ENCODE assay signal across 17 cellular contexts in genomic region chr3:196553551-196553950, GRCh38. TPM values are rescaled to one million over a fixed set of nuclear protein-coding genes. Genes with fewer than 3 reads are reported as not detected.
DNase-seq lines count a peak whose midpoint lies in the region; ATAC-seq and TF ChIP-seq lines count a peak whose summit lies in the region.
"Had no signal": no experiment of that assay in that cellular context is flagged by ENCODE, and none has a peak within 500 bp of the region (broad histone marks: within the 10 kb centered on the region; RNA-seq: fewer than 3 reads in every experiment).

No MANE protein-coding gene starts in this region.

- intact Hi-C loops in CD4-positive, alpha-beta T cell (cut with DNase I, micrococcal nuclease) = no loop called here
- intact Hi-C loops in psoas muscle (cut with DNase I) = no loop called here
- intact Hi-C loops in dorsolateral prefrontal cortex (cut with DNase I) = no loop called here

- no peaks in the 10 kb centered on the region for H3K9me3 ChIP-seq in CD4-positive, alpha-beta T cell (ENCODE audit: control insufficient read depth, low read length)
- no peaks in the 10 kb centered on the region for H3K9me3 ChIP-seq in psoas muscle
- H3K9me3 ChIP-seq: BE2C had no signal

- H3K36me3 ChIP-seq in psoas muscle (ENCODE audit: insufficient read depth in 1 of 2, low read depth in 1 of 2) = peaks cover 0 to 17% of the 10 kb centered on the region in 2 donors

- H3K27ac ChIP-seq in CD4-positive, alpha-beta T cell (ENCODE audit: low read depth, low read length) = no peak overlapping the region
- H3K27ac ChIP-seq in psoas muscle (peak overlapping the region; percentile 62), dorsolateral prefrontal cortex (no peak overlapping the region)

- H3K4me1 ChIP-seq in psoas muscle = peaks cover 10% of the 10 kb centered on the region
- H3K4me1 ChIP-seq: BE2C, HAP-1 had no signal

- peaks cover 4% of the 10 kb centered on the region for H3K4me1 Mint-ChIP-seq in CD4-positive, alpha-beta T cell (ENCODE audit: low read depth)

- H3K27ac Mint-ChIP-seq in CD4-positive, alpha-beta T cell = peak overlapping the region; percentile 51

- no peak for ATAC-seq in CD4-positive, alpha-beta T cell (ENCODE audit: poor library complexity)
- peak; percentile 98 to 100 (median 100) for ATAC-seq in psoas muscle
- no peak for ATAC-seq in activated CD4-positive, CD25-positive, alpha-beta regulatory T cell treated with anti-CD3 and anti-CD28 coated beads, Interleukin-2, amount 50 U/mL, for 24 hours

- no peak overlapping the region for H3K4me3 Mint-ChIP-seq in CD4-positive, alpha-beta T cell

- H3K9me3 Mint-ChIP-seq in CD4-positive, alpha-beta T cell = peaks cover 6% of the 10 kb centered on the region

- DNase-seq in CD4-positive, alpha-beta T cell = no peak
- peak; percentile 14 for DNase-seq in fibroblast of mammary gland (ENCODE audit: low read depth)
- peak; percentile 31 to 83 for DNase-seq in psoas muscle
- no peak for DNase-seq in NCI-H2107 treated with DMSO at 0.1 percent for 48 hours (lab: John Stamatoyannopoulos, UW; ENCODE audit: unreplicated experiment)
- no peak for DNase-seq in DMS53 treated with DMSO at 0.1 percent for 48 hours (lab: John Stamatoyannopoulos, UW; ENCODE audit: unreplicated experiment)
- no peak for DNase-seq in dorsolateral prefrontal cortex
- DNase-seq: BE2C; Calu3; CD4-positive, CD25-positive, alpha-beta regulatory T cell; DMS 273 treated with DMSO at 0.1 percent for 48 hours; DMS79 had no signal

- H3K27me3 ChIP-seq in CD4-positive, alpha-beta T cell (ENCODE audit: control insufficient read depth, insufficient read depth, low read length) = no peaks in the 10 kb centered on the region
- H3K27me3 ChIP-seq in psoas muscle (ENCODE audit: insufficient read depth in 3 of 3, low read length in 2 of 3) (no peaks in the 10 kb centered on the region), dorsolateral prefrontal cortex (no peaks in the 10 kb centered on the region)
- H3K27me3 ChIP-seq: BE2C had no signal

- CTCF ChIA-PET in CD4-positive, alpha-beta T cell (lab: Charles Lee) = no interaction called here

- 29 to 49% (median 37%) methylated on average over 9 of the region's 9 CpGs for WGBS in psoas muscle, 3 donors

- POLR2A ChIA-PET in CD4-positive, alpha-beta T cell (lab: Charles Lee) = no interaction called here

- H3K27me3 Mint-ChIP-seq in CD4-positive, alpha-beta T cell = no peaks in the 10 kb centered on the region
- H3K27me3 Mint-ChIP-seq: CD4-positive, CD25-positive, alpha-beta regulatory T cell; IgD-negative memory B cell had no signal

- H3K4me3 ChIP-seq in fibroblast of mammary gland (ENCODE audit: control insufficient read depth, low read depth, low read length) (no peak overlapping the region), psoas muscle (no peak overlapping the region), dorsolateral prefrontal cortex (no peak overlapping the region)
- H3K4me3 ChIP-seq: GM12878, HAP-1 had no signal

- no peak for TF ChIP-seq CTCF in CD4-positive, alpha-beta T cell (IDR thresholded peaks at IDR 0.05)
- TF ChIP-seq CTCF in fibroblast of mammary gland (conservative IDR thresholded peaks at IDR 0.05; ENCODE audit: control insufficient read depth, insufficient read depth, low read depth, low read length) = no peak
- no peak for TF ChIP-seq CTCF in psoas muscle (IDR thresholded peaks at IDR 0.05)
- no peak for TF ChIP-seq CTCF in dorsolateral prefrontal cortex (IDR thresholded peaks at IDR 0.05 in 54 of 56, conservative IDR thresholded peaks at IDR 0.05 in 2 of 56; ENCODE audit: low read depth in 1 of 56, partially characterized antibody in 56 of 56)

- peaks cover 31% of the 10 kb centered on the region for H3K36me3 Mint-ChIP-seq in CD4-positive, alpha-beta T cell (ENCODE audit: low read depth)
- H3K36me3 Mint-ChIP-seq: IgD-negative memory B cell had no signal

RNA-seq across cellular contexts. Expression of gene WDR53, which starts 14.8 kb away (rescaled TPM):
- 10 to 100 TPM; 18.4 to 20.9 TPM for total RNA-seq in CD4-positive, alpha-beta T cell
- 10 to 100 TPM in 2 of 4 donors, 1 to 10 TPM in 2; 4.4 to 15.9 (median 10.4) TPM for total RNA-seq in psoas muscle
- polyA plus RNA-seq in psoas muscle = 10 to 100 TPM in 2 of 3 donors, 1 to 10 TPM in 1; 8.5 to 18.9 (median 10.5) TPM
- 10 to 100 TPM in 95 of 120 experiments, 1 to 10 TPM in 25; 6.0 to 19.1 (median 12.3) TPM for total RNA-seq in dorsolateral prefrontal cortex

RNA-seq across cellular contexts. Expression of gene FBXO45, which starts 14.9 kb away (rescaled TPM):
- 1 to 10 TPM; 5.4 to 6.0 TPM for total RNA-seq in CD4-positive, alpha-beta T cell
- total RNA-seq in psoas muscle = 10 to 100 TPM; 11.0 to 21.1 (median 14.6) TPM
- 10 to 100 TPM in 2 of 3 donors, 1 to 10 TPM in 1; 9.2 to 37.0 (median 20.4) TPM for polyA plus RNA-seq in psoas muscle
- 10 to 100 TPM; 12.3 to 28.8 (median 20.8) TPM for total RNA-seq in dorsolateral prefrontal cortex

RNA-seq across cellular contexts. Expression of gene SMCO1, which starts 38.4 kb away (rescaled TPM):
- total RNA-seq in CD4-positive, alpha-beta T cell = not detected
- total RNA-seq in psoas muscle (10 to 100 TPM in 2 of 4 donors, 1 to 10 TPM in 2; 1.2 to 16.9 (median 8.8) TPM), dorsolateral prefrontal cortex (under 1 TPM in 12 of 120 experiments, not detected in 108; 0.22 to 0.61 (median 0.32) TPM)
- polyA plus RNA-seq in psoas muscle = 10 to 100 TPM in 1 of 3 donors, 1 to 10 TPM in 2; 4.1 to 11.4 (median 5.2) TPM
- total RNA-seq: Calu3; CD4-positive, CD25-positive, alpha-beta regulatory T cell; G401; GM12878; H1 had no signal
- polyA plus RNA-seq: CD4-positive, CD25-positive, alpha-beta regulatory T cell; IgD-negative memory B cell had no signal

RNA-seq across cellular contexts. Expression of gene RNF168, which starts 50.0 kb away (rescaled TPM):
- 10 to 100 TPM; 26.1 to 27.4 TPM for total RNA-seq in CD4-positive, alpha-beta T cell
- total RNA-seq in psoas muscle (10 to 100 TPM in 3 of 4 donors, 1 to 10 TPM in 1; 9.9 to 22.1 (median 15.8) TPM), dorsolateral prefrontal cortex (10 to 100 TPM; 21.5 to 38.4 (median 28.7) TPM)
- 10 to 100 TPM in 1 of 3 donors, 1 to 10 TPM in 2; 3.6 to 11.6 (median 9.9) TPM for polyA plus RNA-seq in psoas muscle

Comparison
In these comparisons a context has a peak if more than half of its experiments do, and no peak if none do; other contexts are left out.
1. ATAC-seq: peak in psoas muscle (4 of 4); none in CD4-positive, alpha-beta T cell (single experiment) and activated CD4-positive, CD25-positive, alpha-beta regulatory T cell treated with anti-CD3 and anti-CD28 coated beads, Interleukin-2, amount 50 U/mL, for 24 hours (0 of 2).
2. DNase-seq: peak in fibroblast of mammary gland (single experiment) and psoas muscle (2 of 2); none in CD4-positive, alpha-beta T cell (0 of 10), NCI-H2107 treated with DMSO at 0.1 percent for 48 hours (single experiment), DMS53 treated with DMSO at 0.1 percent for 48 hours (single experiment) and dorsolateral prefrontal cortex (0 of 10).